In genomic region chr15:50908209-50909043, GRCh38 we compare ENCODE assay signal across 8 cellular contexts. TPM values are rescaled to one million over a fixed set of nuclear protein-coding genes. Genes with fewer than 3 reads are reported as not detected.
DNase-seq lines count a peak whose midpoint lies in the region; ATAC-seq and TF ChIP-seq lines count a peak whose summit lies in the region.

TSS of gene AP4E1 (plus strand) at chr15:50908683. CDS start at chr15:50908779, 96 bp downstream.

- H3K4me3 Mint-ChIP-seq in glutamatergic neuron (ENCODE audit: unreplicated experiment) = peak within 1 kb of the TSS; percentile 100

- peak within 1 kb of the TSS; percentile 98 for H3K4me2 ChIP-seq in osteoblast (ENCODE audit: insufficient read depth, low read length)

- peak within 1 kb of the TSS; percentile 92 for H2AFZ ChIP-seq in osteoblast (ENCODE audit: low read length)

- DNase-seq in NCI-H1105 (lab: John Stamatoyannopoulos, UW) (peak; percentile 78), SKM-1 (lab: John Stamatoyannopoulos, UW; ENCODE audit: unreplicated experiment) (peak; percentile 79), glutamatergic neuron (peak; percentile 93), osteoblast (ENCODE audit: insufficient read length, low spot score, missing footprints) (peak; percentile 95), thoracic aorta (ENCODE audit: low spot score) (peak; percentile 58)
- peak; percentile 94 to 96 for DNase-seq in activated naive CD4-positive, alpha-beta T cell treated with anti-CD3 and anti-CD28 coated beads, Interleukin-2, amount 50 U/mL, for 72 hours (ENCODE audit: low spot score in 2 of 2)

- H3K9me3 Mint-ChIP-seq in activated naive CD4-positive, alpha-beta T cell treated with anti-CD3 and anti-CD28 coated beads, Interleukin-2, amount 50 U/mL, for 72 hours = no peaks in the 10 kb centered on the region
- H3K9me3 Mint-ChIP-seq in glutamatergic neuron (ENCODE audit: unreplicated experiment) = peaks cover 9% of the 10 kb centered on the region

- H3K36me3 ChIP-seq in osteoblast (ENCODE audit: insufficient read depth, low read length) = peaks cover 7% of the 10 kb centered on the region
- peaks cover 10% of the 10 kb centered on the region for H3K36me3 ChIP-seq in thoracic aorta

- H3K4me3 ChIP-seq in osteoblast (ENCODE audit: insufficient read depth, low read length) (peak within 1 kb of the TSS; percentile 89), thoracic aorta (peak within 1 kb of the TSS; percentile 97)

- peaks cover 3% of the 10 kb centered on the region for H3K4me1 Mint-ChIP-seq in glutamatergic neuron (ENCODE audit: low read depth, unreplicated experiment)

- H3K27ac ChIP-seq in osteoblast (ENCODE audit: low read depth, low read length) (peak within 1 kb of the TSS; percentile 77), thoracic aorta (peak within 1 kb of the TSS; percentile 91 to 93)

- TF ChIP-seq CTCF in GM12872 (IDR thresholded peaks at IDR 0.05; ENCODE audit: insufficient read depth, low read depth, low read length) (peak; percentile 88), glutamatergic neuron (IDR thresholded peaks at IDR 0.05; ENCODE audit: partially characterized antibody, unreplicated experiment) (peak; percentile 99), osteoblast (IDR thresholded peaks at IDR 0.05; ENCODE audit: extremely low read depth, low read depth, low read length) (peak; percentile 84), thoracic aorta (IDR thresholded peaks at IDR 0.05) (peak; percentile 98)

- peak within 1 kb of the TSS; percentile 99 to 100 for H3K27ac Mint-ChIP-seq in activated naive CD4-positive, alpha-beta T cell treated with anti-CD3 and anti-CD28 coated beads, Interleukin-2, amount 50 U/mL, for 72 hours
- peak within 1 kb of the TSS; percentile 77 for H3K27ac Mint-ChIP-seq in glutamatergic neuron (ENCODE audit: unreplicated experiment)

- peaks cover 6% of the 10 kb centered on the region in 2 donors for H3K36me3 Mint-ChIP-seq in activated naive CD4-positive, alpha-beta T cell treated with anti-CD3 and anti-CD28 coated beads, Interleukin-2, amount 50 U/mL, for 72 hours
- H3K36me3 Mint-ChIP-seq in glutamatergic neuron (ENCODE audit: unreplicated experiment) = no peaks in the 10 kb centered on the region

- H3K27me3 ChIP-seq in osteoblast (ENCODE audit: insufficient read depth, low read length) = no peaks in the 10 kb centered on the region
- no peaks in the 10 kb centered on the region for H3K27me3 ChIP-seq in thoracic aorta (replicated peaks; ENCODE audit: insufficient read depth)

- peaks cover 5% of the 10 kb centered on the region for H3K27me3 Mint-ChIP-seq in glutamatergic neuron (ENCODE audit: unreplicated experiment)

- H3K79me2 ChIP-seq in osteoblast (ENCODE audit: insufficient read depth, low read length) = peaks cover 21% of the 10 kb centered on the region

- ATAC-seq in HG02642 (IDR thresholded peaks at IDR 0.05; ENCODE audit: poor library complexity, unreplicated experiment) = peak; percentile 68
- ATAC-seq in activated naive CD4-positive, alpha-beta T cell treated with anti-CD3 and anti-CD28 coated beads, Interleukin-2, amount 50 U/mL, for 72 hours = peak; percentile 61 to 71
- ATAC-seq in thoracic aorta (ENCODE audit: insufficient number of reproducible peaks, low FRiP score, low read depth) = peak; percentile 91

- H4K20me1 ChIP-seq in osteoblast (ENCODE audit: insufficient read depth, low read length) = no peaks in the 10 kb centered on the region

- H3K9me3 ChIP-seq in osteoblast (ENCODE audit: low read depth, low read length) (no peaks in the 10 kb centered on the region), thoracic aorta (no peaks in the 10 kb centered on the region)

- H3K4me1 ChIP-seq in osteoblast (ENCODE audit: insufficient read depth, low read length) = peaks cover 28% of the 10 kb centered on the region
- peaks cover 15 to 17% of the 10 kb centered on the region in 2 donors for H3K4me1 ChIP-seq in thoracic aorta (ENCODE audit: control insufficient read depth in 1 of 2, low read depth in 2 of 2)

RNA-seq across cellular contexts. Expression of gene AP4E1, which starts in this region (rescaled TPM):
- 10 to 100 TPM; 11.2 to 14.3 TPM for total RNA-seq in activated naive CD4-positive, alpha-beta T cell treated with anti-CD3 and anti-CD28 coated beads, Interleukin-2, amount 50 U/mL, for 72 hours
- total RNA-seq in glutamatergic neuron (ENCODE audit: unreplicated experiment) = 15.9 TPM
- 19.2 and 23.3 TPM in 2 replicates for total RNA-seq in osteoblast
- total RNA-seq in thoracic aorta = 10 to 100 TPM in 1 of 2 donors, 1 to 10 TPM in 1; 5.4 to 11.9 TPM

Comparison
In these comparisons a context has a peak if more than half of its experiments do, and no peak if none do; other contexts are left out.
1. Peak in every context shown above with its lines: DNase-seq, ATAC-seq, H3K4me3 ChIP-seq and H3K27ac ChIP-seq.